1 cellular context compared by ENCODE assay signal in genomic region chr20:41141153-41141815, GRCh38.
TF ChIP-seq lines count a peak whose summit lies in the region.

No MANE protein-coding gene starts in this region.

TF ChIP-seq in HepG2, 621 proteins besides CTCF, POLR2A, EP300 and RAD21 (continued from another document and continues in another):
- TF ChIP-seq HNF1A (IDR thresholded peaks at IDR 0.05; ENCODE audit: low read depth) (no peak), HNF1A (CRISPR knock-in tag; IDR thresholded peaks at IDR 0.05; ENCODE audit: borderline replicate concordance) (no peak), ZNF567 (CRISPR knock-in tag; IDR thresholded peaks at IDR 0.05; ENCODE audit: borderline replicate concordance) (no peak), ZNF383 (CRISPR knock-in tag; IDR thresholded peaks at IDR 0.05; ENCODE audit: borderline replicate concordance) (no peak), ZSCAN25 (CRISPR knock-in tag; IDR thresholded peaks at IDR 0.05) (0 out of 2 replicates have a peak, but pooled peaks have one; percentile 36), ZNF678 (CRISPR knock-in tag; IDR thresholded peaks at IDR 0.05) (no peak), MYC (CRISPR knock-in tag; IDR thresholded peaks at IDR 0.05; ENCODE audit: borderline replicate concordance) (peak; percentile 38; the same call in 1 of the 2 replicates), RARG (CRISPR knock-in tag; IDR thresholded peaks at IDR 0.05; ENCODE audit: low read depth) (no peak), POLR2AphosphoS2 (IDR thresholded peaks at IDR 0.05; ENCODE audit: low read depth, low read length) (no peak), ZNF574 (CRISPR knock-in tag; IDR thresholded peaks at IDR 0.05) (peak; percentile 7; the same call in 1 of the 2 replicates), ZNF33B (CRISPR knock-in tag; IDR thresholded peaks at IDR 0.05) (no peak), IKZF1 (IDR thresholded peaks at IDR 0.05) (no peak), SMC3 (IDR thresholded peaks at IDR 0.05; ENCODE audit: low read length) (no peak), ZNF580 (CRISPR knock-in tag; IDR thresholded peaks at IDR 0.05; ENCODE audit: borderline replicate concordance, low read depth) (no peak), HOXD1 (CRISPR knock-in tag; IDR thresholded peaks at IDR 0.05) (no peak), ZNF747 (CRISPR knock-in tag; IDR thresholded peaks at IDR 0.05; ENCODE audit: borderline replicate concordance) (no peak), ZNF883 (CRISPR knock-in tag; IDR thresholded peaks at IDR 0.05; ENCODE audit: not compliant biosample characterization) (peak; percentile 16), CHD2 (IDR thresholded peaks at IDR 0.05; ENCODE audit: low read depth, low read length) (no peak), STAG1 (CRISPR knock-in tag; IDR thresholded peaks at IDR 0.05) (no peak), MXI1 (IDR thresholded peaks at IDR 0.05; ENCODE audit: borderline replicate concordance, low read depth, low read length) (0 out of 3 replicates have a peak, but pooled peaks have one; percentile 34), SYNCRIP (IDR thresholded peaks at IDR 0.05; ENCODE audit: insufficient read depth, low read depth, low read length) (no peak), HMG20A (CRISPR knock-in tag; IDR thresholded peaks at IDR 0.05; ENCODE audit: borderline replicate concordance) (no peak), RFX5 (IDR thresholded peaks at IDR 0.05; ENCODE audit: low read depth, low read length) (no peak; the same call in 1 of the 2 replicates), MIXL1 (CRISPR knock-in tag; IDR thresholded peaks at IDR 0.05) (no peak), GMEB1 (CRISPR knock-in tag; IDR thresholded peaks at IDR 0.05; ENCODE audit: borderline replicate concordance) (no peak), SP2 (CRISPR knock-in tag; IDR thresholded peaks at IDR 0.05) (0 out of 2 replicates have a peak, but pooled peaks have one; percentile 29), NAIF1 (CRISPR knock-in tag; IDR thresholded peaks at IDR 0.05; ENCODE audit: borderline replicate concordance) (no peak), HMGXB4 (CRISPR knock-in tag; IDR thresholded peaks at IDR 0.05; ENCODE audit: borderline replicate concordance in 1 of 2, low read depth in 1 of 2) (no peak), ZNF713 (CRISPR knock-in tag; IDR thresholded peaks at IDR 0.05) (peak; percentile 51; the same call in 1 of the 2 replicates), ZC3H4 (CRISPR knock-in tag; IDR thresholded peaks at IDR 0.05; ENCODE audit: borderline replicate concordance) (no peak), ZNF780A (CRISPR knock-in tag; IDR thresholded peaks at IDR 0.05) (no peak)
- TF ChIP-seq, protein P1, sequence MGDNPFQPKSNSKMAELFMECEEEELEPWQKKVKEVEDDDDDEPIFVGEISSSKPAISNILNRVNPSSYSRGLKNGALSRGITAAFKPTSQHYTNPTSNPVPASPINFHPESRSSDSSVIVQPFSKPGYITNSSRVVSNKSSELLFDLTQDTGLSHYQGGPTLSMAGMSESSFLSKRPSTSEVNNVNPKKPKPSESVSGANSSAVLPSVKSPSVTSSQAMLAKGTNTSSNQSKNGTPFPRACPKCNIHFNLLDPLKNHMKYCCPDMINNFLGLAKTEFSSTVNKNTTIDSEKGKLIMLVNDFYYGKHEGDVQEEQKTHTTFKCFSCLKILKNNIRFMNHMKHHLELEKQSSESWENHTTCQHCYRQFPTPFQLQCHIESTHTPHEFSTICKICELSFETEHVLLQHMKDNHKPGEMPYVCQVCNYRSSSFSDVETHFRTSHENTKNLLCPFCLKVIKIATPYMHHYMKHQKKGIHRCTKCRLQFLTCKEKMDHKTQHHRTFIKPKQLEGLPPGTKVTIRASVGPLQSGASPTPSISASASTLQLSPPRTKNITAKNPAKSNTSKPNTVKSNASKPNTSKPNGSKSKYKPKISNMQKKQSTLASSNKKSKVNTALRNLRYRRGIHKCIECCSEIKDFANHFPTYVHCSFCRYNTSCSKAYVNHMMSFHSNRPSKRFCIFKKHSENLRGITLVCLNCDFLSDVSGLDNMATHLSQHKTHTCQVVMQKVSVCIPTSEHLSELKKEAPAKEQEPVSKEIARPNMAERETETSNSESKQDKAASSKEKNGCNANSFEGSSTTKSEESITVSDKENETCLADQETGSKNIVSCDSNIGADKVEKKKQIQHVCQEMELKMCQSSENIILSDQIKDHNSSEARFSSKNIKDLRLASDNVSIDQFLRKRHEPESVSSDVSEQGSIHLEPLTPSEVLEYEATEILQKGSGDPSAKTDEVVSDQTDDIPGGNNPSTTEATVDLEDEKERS (CRISPR knock-in tag; IDR thresholded peaks at IDR 0.05): peak; percentile 53; the same call in 1 of the 2 replicates
- TF ChIP-seq, protein P2, sequence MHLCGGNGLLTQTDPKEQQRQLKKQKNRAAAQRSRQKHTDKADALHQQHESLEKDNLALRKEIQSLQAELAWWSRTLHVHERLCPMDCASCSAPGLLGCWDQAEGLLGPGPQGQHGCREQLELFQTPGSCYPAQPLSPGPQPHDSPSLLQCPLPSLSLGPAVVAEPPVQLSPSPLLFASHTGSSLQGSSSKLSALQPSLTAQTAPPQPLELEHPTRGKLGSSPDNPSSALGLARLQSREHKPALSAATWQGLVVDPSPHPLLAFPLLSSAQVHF (CRISPR knock-in tag; IDR thresholded peaks at IDR 0.05): no peak
- TF ChIP-seq, protein P3, sequence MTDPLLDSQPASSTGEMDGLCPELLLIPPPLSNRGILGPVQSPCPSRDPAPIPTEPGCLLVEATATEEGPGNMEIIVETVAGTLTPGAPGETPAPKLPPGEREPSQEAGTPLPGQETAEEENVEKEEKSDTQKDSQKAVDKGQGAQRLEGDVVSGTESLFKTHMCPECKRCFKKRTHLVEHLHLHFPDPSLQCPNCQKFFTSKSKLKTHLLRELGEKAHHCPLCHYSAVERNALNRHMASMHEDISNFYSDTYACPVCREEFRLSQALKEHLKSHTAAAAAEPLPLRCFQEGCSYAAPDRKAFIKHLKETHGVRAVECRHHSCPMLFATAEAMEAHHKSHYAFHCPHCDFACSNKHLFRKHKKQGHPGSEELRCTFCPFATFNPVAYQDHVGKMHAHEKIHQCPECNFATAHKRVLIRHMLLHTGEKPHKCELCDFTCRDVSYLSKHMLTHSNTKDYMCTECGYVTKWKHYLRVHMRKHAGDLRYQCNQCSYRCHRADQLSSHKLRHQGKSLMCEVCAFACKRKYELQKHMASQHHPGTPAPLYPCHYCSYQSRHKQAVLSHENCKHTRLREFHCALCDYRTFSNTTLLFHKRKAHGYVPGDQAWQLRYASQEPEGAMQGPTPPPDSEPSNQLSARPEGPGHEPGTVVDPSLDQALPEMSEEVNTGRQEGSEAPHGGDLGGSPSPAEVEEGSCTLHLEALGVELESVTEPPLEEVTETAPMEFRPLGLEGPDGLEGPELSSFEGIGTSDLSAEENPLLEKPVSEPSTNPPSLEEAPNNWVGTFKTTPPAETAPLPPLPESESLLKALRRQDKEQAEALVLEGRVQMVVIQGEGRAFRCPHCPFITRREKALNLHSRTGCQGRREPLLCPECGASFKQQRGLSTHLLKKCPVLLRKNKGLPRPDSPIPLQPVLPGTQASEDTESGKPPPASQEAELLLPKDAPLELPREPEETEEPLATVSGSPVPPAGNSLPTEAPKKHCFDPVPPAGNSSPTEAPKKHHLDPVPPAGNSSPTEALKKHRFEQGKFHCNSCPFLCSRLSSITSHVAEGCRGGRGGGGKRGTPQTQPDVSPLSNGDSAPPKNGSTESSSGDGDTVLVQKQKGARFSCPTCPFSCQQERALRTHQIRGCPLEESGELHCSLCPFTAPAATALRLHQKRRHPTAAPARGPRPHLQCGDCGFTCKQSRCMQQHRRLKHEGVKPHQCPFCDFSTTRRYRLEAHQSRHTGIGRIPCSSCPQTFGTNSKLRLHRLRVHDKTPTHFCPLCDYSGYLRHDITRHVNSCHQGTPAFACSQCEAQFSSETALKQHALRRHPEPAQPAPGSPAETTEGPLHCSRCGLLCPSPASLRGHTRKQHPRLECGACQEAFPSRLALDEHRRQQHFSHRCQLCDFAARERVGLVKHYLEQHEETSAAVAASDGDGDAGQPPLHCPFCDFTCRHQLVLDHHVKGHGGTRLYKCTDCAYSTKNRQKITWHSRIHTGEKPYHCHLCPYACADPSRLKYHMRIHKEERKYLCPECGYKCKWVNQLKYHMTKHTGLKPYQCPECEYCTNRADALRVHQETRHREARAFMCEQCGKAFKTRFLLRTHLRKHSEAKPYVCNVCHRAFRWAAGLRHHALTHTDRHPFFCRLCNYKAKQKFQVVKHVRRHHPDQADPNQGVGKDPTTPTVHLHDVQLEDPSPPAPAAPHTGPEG (CRISPR knock-in tag; IDR thresholded peaks at IDR 0.05): no peak
